18 cellular contexts compared by ENCODE assay signal in genomic region chr1:12572506-12572905, GRCh38. TPM values are rescaled to one million over a fixed set of nuclear protein-coding genes. Genes with fewer than 3 reads are reported as not detected.
A peak's percentile ranks its signal among the peaks of the same experiment; 100 is the strongest.
DNase-seq lines count a peak whose midpoint lies in the region; ATAC-seq and TF ChIP-seq lines count a peak whose summit lies in the region.
"Had no signal": no experiment of that assay in that cellular context is flagged by ENCODE, and none has a peak within 500 bp of the region (broad histone marks: within the 10 kb centered on the region; RNA-seq: fewer than 3 reads in every experiment).

No MANE protein-coding gene starts in this region.

- H3K27me3 ChIP-seq in left ventricle myocardium inferior (ENCODE audit: low read depth): no peaks in the 10 kb centered on the region
- H3K27me3 ChIP-seq: body of pancreas had no signal

- H3K27me3 Mint-ChIP-seq in activated naive CD8-positive, alpha-beta T cell treated with anti-CD3 and anti-CD28 coated beads for 36 hours: no peaks in the 10 kb centered on the region
- H3K27me3 Mint-ChIP-seq in stimulated activated naive CD8-positive, alpha-beta T cell treated with anti-CD3 and anti-CD28 coated beads, Interleukin-15, Interleukin-2, amounts not matched to agents 100 ng/mL and 50 ng/mL, for 24 hours: no peaks in the 10 kb centered on the region
- H3K27me3 Mint-ChIP-seq: CD8-positive, alpha-beta memory T cell; T-cell had no signal

- peak overlapping the region; percentile 62 for H3K27ac Mint-ChIP-seq in activated naive CD8-positive, alpha-beta T cell treated with anti-CD3 and anti-CD28 coated beads for 36 hours
- peak overlapping the region; percentile 37 for H3K27ac Mint-ChIP-seq in stimulated activated naive CD8-positive, alpha-beta T cell treated with anti-CD3 and anti-CD28 coated beads, Interleukin-15, Interleukin-2, amounts not matched to agents 100 ng/mL and 50 ng/mL, for 24 hours

- peak; percentile 15 for DNase-seq in activated CD4-positive, alpha-beta T cell treated with anti-CD3 and anti-CD28 coated beads for 48 hours
- DNase-seq in activated CD4-positive, alpha-beta T cell treated with anti-CD3 and anti-CD28 coated beads, Interleukin-2, amount 50 U/mL, for 4 hours: no peak
- DNase-seq in activated naive CD8-positive, alpha-beta T cell treated with anti-CD3 and anti-CD28 coated beads for 36 hours: no peak
- no peak for DNase-seq in left ventricle myocardium inferior
- DNase-seq in HPDE6-E6E7 (ENCODE audit: extremely low spot score): no peak
- no peak for DNase-seq in NCI-H82 treated with DMSO at 0.1 percent for 48 hours (lab: John Stamatoyannopoulos, UW; ENCODE audit: unreplicated experiment)
- DNase-seq: activated CD4-positive, alpha-beta T cell treated with anti-CD3 and anti-CD28 coated beads for 1 hour; body of pancreas; CD8-positive, alpha-beta memory T cell; effector memory CD4-positive, alpha-beta T cell; GDM1; NCI-H1417; stimulated activated CD4-positive, alpha-beta T cell treated with anti-CD3 and anti-CD28 coated beads, Interleukin-4, amount 100 ng/mL, for 1 hour; T-cell had no signal

- peaks cover 21% of the 10 kb centered on the region for H3K4me1 ChIP-seq in left ventricle myocardium inferior
- H3K4me1 ChIP-seq: body of pancreas had no signal

- H3K4me3 Mint-ChIP-seq in activated naive CD8-positive, alpha-beta T cell treated with anti-CD3 and anti-CD28 coated beads for 36 hours: no peak overlapping the region
- no peak overlapping the region for H3K4me3 Mint-ChIP-seq in stimulated activated naive CD8-positive, alpha-beta T cell treated with anti-CD3 and anti-CD28 coated beads, Interleukin-15, Interleukin-2, amounts not matched to agents 100 ng/mL and 50 ng/mL, for 24 hours
- H3K4me3 Mint-ChIP-seq: activated T-helper 1 cell treated with anti-CD3 and anti-CD28 coated beads, Interleukin-12 subunit alpha, Interleukin-12 subunit beta, Interleukin-2, Interleukin-4 antibody, amounts not matched to agents 30 ng/mL and 10 ng/mL and 1 ng/mL, durations not matched to agents 14 hours and 24 hours and 36 hours; CD8-positive, alpha-beta memory T cell; T-cell had no signal

- no peaks in the 10 kb centered on the region for H3K9me3 ChIP-seq in left ventricle myocardium inferior (replicated peaks)
- H3K9me3 ChIP-seq: body of pancreas had no signal

- peaks cover 3% of the 10 kb centered on the region for H3K4me1 Mint-ChIP-seq in activated naive CD8-positive, alpha-beta T cell treated with anti-CD3 and anti-CD28 coated beads for 36 hours
- H3K4me1 Mint-ChIP-seq in stimulated activated naive CD8-positive, alpha-beta T cell treated with anti-CD3 and anti-CD28 coated beads, Interleukin-15, Interleukin-2, amounts not matched to agents 100 ng/mL and 50 ng/mL, for 24 hours (ENCODE audit: low read depth): peaks cover 12% of the 10 kb centered on the region
- H3K4me1 Mint-ChIP-seq: CD8-positive, alpha-beta memory T cell; T-cell had no signal

- H3K27ac ChIP-seq in left ventricle myocardium inferior (replicated peaks): peak overlapping the region; percentile 83
- H3K27ac ChIP-seq: body of pancreas had no signal

- ATAC-seq in HG03520 (IDR thresholded peaks at IDR 0.05; ENCODE audit: unreplicated experiment): no peak
- ATAC-seq: T-cell had no signal

- no peak for TF ChIP-seq CTCF in left ventricle myocardium inferior (IDR thresholded peaks at IDR 0.05; ENCODE audit: borderline replicate concordance)

- H3K4me3 ChIP-seq in left ventricle myocardium inferior: no peak overlapping the region
- H3K4me3 ChIP-seq: body of pancreas had no signal

- peaks cover 61% of the 10 kb centered on the region for H3K36me3 Mint-ChIP-seq in activated naive CD8-positive, alpha-beta T cell treated with anti-CD3 and anti-CD28 coated beads for 36 hours
- peaks cover 62% of the 10 kb centered on the region for H3K36me3 Mint-ChIP-seq in stimulated activated naive CD8-positive, alpha-beta T cell treated with anti-CD3 and anti-CD28 coated beads, Interleukin-15, Interleukin-2, amounts not matched to agents 100 ng/mL and 50 ng/mL, for 24 hours (ENCODE audit: low read depth)

- intact Hi-C loops in left ventricle myocardium inferior (cut with micrococcal nuclease): no loop called here

- no peaks in the 10 kb centered on the region for H3K9me3 Mint-ChIP-seq in activated naive CD8-positive, alpha-beta T cell treated with anti-CD3 and anti-CD28 coated beads for 36 hours
- no peaks in the 10 kb centered on the region for H3K9me3 Mint-ChIP-seq in stimulated activated naive CD8-positive, alpha-beta T cell treated with anti-CD3 and anti-CD28 coated beads, Interleukin-15, Interleukin-2, amounts not matched to agents 100 ng/mL and 50 ng/mL, for 24 hours
- H3K9me3 Mint-ChIP-seq: activated T-helper 1 cell treated with anti-CD3 and anti-CD28 coated beads, Interleukin-12 subunit alpha, Interleukin-12 subunit beta, Interleukin-2, Interleukin-4 antibody, amounts not matched to agents 30 ng/mL and 10 ng/mL and 1 ng/mL, durations not matched to agents 14 hours and 24 hours and 36 hours; CD8-positive, alpha-beta memory T cell; T-cell had no signal

- peaks cover 94% of the 10 kb centered on the region for H3K36me3 ChIP-seq in left ventricle myocardium inferior

RNA-seq across cellular contexts. Expression of gene DHRS3, which starts 45.5 kb away (rescaled TPM):
- 100 to 1,000 TPM; 163 to 167 TPM for total RNA-seq in activated naive CD8-positive, alpha-beta T cell treated with anti-CD3 and anti-CD28 coated beads for 36 hours
- total RNA-seq in left ventricle myocardium inferior: 89.7 TPM
- total RNA-seq: myocyte had no signal
